10 cellular contexts compared by ENCODE assay signal in genomic region chr11:11876458-11876857, GRCh38. TPM values are rescaled to one million over a fixed set of nuclear protein-coding genes. Genes with fewer than 3 reads are reported as not detected.
DNase-seq lines count a peak whose midpoint lies in the region; ATAC-seq and TF ChIP-seq lines count a peak whose summit lies in the region.
"Had no signal": no experiment of that assay in that cellular context is flagged by ENCODE, and none has a peak within 500 bp of the region (broad histone marks: within the 10 kb centered on the region; RNA-seq: fewer than 3 reads in every experiment).

No MANE protein-coding gene starts in this region.

- ATAC-seq in omental fat pad (ENCODE audit: low FRiP score) (no peak), HG02840 (IDR thresholded peaks at IDR 0.05; ENCODE audit: low FRiP score, unreplicated experiment) (no peak)

- H3K27ac ChIP-seq in iPS DF 6.9 (ENCODE audit: low read length): no peak overlapping the region

- no peak overlapping the region for H3K27ac Mint-ChIP-seq in Caco-2 (ENCODE audit: unreplicated experiment)

- POLR2A ChIA-PET in Caco-2 (lab: Charles Lee): no interaction called here

- H3K27me3 Mint-ChIP-seq in Caco-2 (ENCODE audit: insufficient read depth, unreplicated experiment): no peaks in the 10 kb centered on the region

- H3K36me3 Mint-ChIP-seq in Caco-2 (ENCODE audit: insufficient read depth, unreplicated experiment): peaks cover 43% of the 10 kb centered on the region

- WGBS in iPS DF 6.9 (ENCODE audit: insufficient coverage, insufficient read length): no CpG with 5 or more reads among the region's 2 CpGs

- DNase-seq in Caco-2: peak; percentile 43 to 51
- peak; percentile 9 for DNase-seq in HCEC 1CT
- DNase-seq in RPMI7951 (ENCODE audit: low read depth): peak; percentile 37
- peak; percentile 29 for DNase-seq in iPS DF 6.9 (ENCODE audit: low read depth, low spot score)
- DNase-seq in NCI-H1092 (lab: John Stamatoyannopoulos, UW): no peak
- no peak for DNase-seq in omental fat pad (ENCODE audit: low spot score)
- no peak for DNase-seq in germinal center (ENCODE audit: low spot score)
- DNase-seq: DMS153, NCI-H774 had no signal

- H3K9me3 ChIP-seq in Caco-2 (no peaks in the 10 kb centered on the region), iPS DF 6.9 (ENCODE audit: control insufficient read depth, insufficient read depth, low read length) (no peaks in the 10 kb centered on the region)

- no peaks in the 10 kb centered on the region for H3K36me3 ChIP-seq in Caco-2 (ENCODE audit: control insufficient read depth, insufficient read depth, low read length)
- no peaks in the 10 kb centered on the region for H3K36me3 ChIP-seq in iPS DF 6.9 (ENCODE audit: control insufficient read depth, insufficient read depth, low read length)

- peak; percentile 27 to 30 for TF ChIP-seq CTCF in Caco-2 (IDR thresholded peaks at IDR 0.05; ENCODE audit: insufficient read depth in 1 of 2, low read depth in 1 of 2, low read length in 1 of 2, severe bottlenecking in 1 of 2, unreplicated experiment in 1 of 2)
- no peak for TF ChIP-seq CTCF in omental fat pad (IDR thresholded peaks at IDR 0.05)

- peaks cover 21% of the 10 kb centered on the region for H3K4me1 Mint-ChIP-seq in Caco-2 (ENCODE audit: low read depth, unreplicated experiment)

- intact Hi-C loops in Caco-2 (cut with micrococcal nuclease; ENCODE audit: unreplicated experiment): loop anchor here (1.0 kb wide), 1 partner anchor 78 kb away; no protein-coding TSS in a partner anchor

- H3K4me3 Mint-ChIP-seq in Caco-2 (ENCODE audit: unreplicated experiment): no peak overlapping the region

- CTCF ChIA-PET in Caco-2 (lab: Charles Lee): interaction anchor here (0.9 kb wide), 1 partner anchor 77 kb away, joined by 3 read pairs; no protein-coding TSS in a partner anchor

- H3K27me3 ChIP-seq in Caco-2 (replicated peaks; ENCODE audit: control insufficient read depth, insufficient read depth, low read length): no peaks in the 10 kb centered on the region
- H3K27me3 ChIP-seq in iPS DF 6.9 (ENCODE audit: control insufficient read depth, insufficient read depth, low read length): no peaks in the 10 kb centered on the region

- no peaks in the 10 kb centered on the region for H3K9me3 Mint-ChIP-seq in Caco-2 (ENCODE audit: unreplicated experiment)

- H3K4me1 ChIP-seq in Caco-2 (peaks cover 16% of the 10 kb centered on the region), iPS DF 6.9 (ENCODE audit: control insufficient read depth, insufficient read depth, low read length) (no peaks in the 10 kb centered on the region)

- no TSS peak for BruUV-seq in Caco-2 (replicated peaks; lab: Mats Ljungman, UMichigan)

- no peak overlapping the region for H3K4me3 ChIP-seq in Caco-2 (ENCODE audit: low read depth, low read length)
- no peak overlapping the region for H3K4me3 ChIP-seq in iPS DF 6.9 (ENCODE audit: low read length)

RNA-seq across cellular contexts. Expression of gene USP47, which starts 34.7 kb away (rescaled TPM):
- total RNA-seq in Caco-2 (2022) (50.4 and 52.8 TPM in 2 replicates), omental fat pad (10 to 100 TPM; 61.0 to 83.3 (median 72.8) TPM)
- 25.2 and 30.4 TPM in 2 replicates for total RNA-seq in RPMI7951 (2014; rRNA removed; shearing (Covaris generic))

Comparison
In these comparisons a context has a peak if more than half of its experiments do, and no peak if none do; other contexts are left out.
1. DNase-seq: peak in Caco-2 (2 of 2), HCEC 1CT (single experiment), RPMI7951 (single experiment) and iPS DF 6.9 (single experiment); none in NCI-H1092 (single experiment), omental fat pad (single experiment) and germinal center (single experiment).
2. CTCF ChIP-seq: peak in Caco-2 (2 of 2); none in omental fat pad (0 of 3).